In genomic region chr14:80567905-80568512, GRCh38 we compare ENCODE assay signal across 17 cellular contexts.
DNase-seq lines count a peak whose midpoint lies in the region; ATAC-seq and TF ChIP-seq lines count a peak whose summit lies in the region.
"Had no signal": no experiment of that assay in that cellular context is flagged by ENCODE, and none has a peak within 500 bp of the region (broad histone marks: within the 10 kb centered on the region; RNA-seq: fewer than 3 reads in every experiment).

No MANE protein-coding gene starts in this region.

- DNase-seq in BJ (ENCODE audit: low read depth) = peak; percentile 7
- DNase-seq in HCEC 1CT = peak; percentile 52
- peak; percentile 60 for DNase-seq in RWPE2 (ENCODE audit: low spot score)
- peak; percentile 89 for DNase-seq in kidney epithelial cell (ENCODE audit: low read depth)
- no peak for DNase-seq in SK-N-SH
- no peak for DNase-seq in epidermal melanocyte (ENCODE audit: insufficient read length, low spot score)
- no peak for DNase-seq in ovary
- no peak for DNase-seq in NCI-H2029 (lab: John Stamatoyannopoulos, UW)
- DNase-seq: activated CD8-positive, alpha-beta T cell treated with anti-CD3 and anti-CD28 coated beads for 36 hours; activated naive CD4-positive, alpha-beta T cell treated with anti-CD3 and anti-CD28 coated beads, Interleukin-2, amount 50 U/mL, for 16 hours; GF-D8; immature natural killer cell; NCI-H2029 treated with DMSO at 0.1 percent for 48 hours; OCI-M1; retina; T-helper 2 cell had no signal

- H3K9me2 ChIP-seq in SK-N-SH = no peaks in the 10 kb centered on the region

- H3K4me1 ChIP-seq in RWPE2 (ENCODE audit: insufficient read depth, poor library complexity, severe bottlenecking) (peaks cover 41% of the 10 kb centered on the region), SK-N-SH (ENCODE audit: control insufficient read depth in 1 of 2, insufficient read depth in 2 of 2, low read depth in 1 of 2, low read length in 1 of 2) (peaks cover 0 to 2% of the 10 kb centered on the region in 2 experiments; a peak in 1 of 4 replicates), ovary (ENCODE audit: insufficient read depth) (no peaks in the 10 kb centered on the region)

- H3K9ac ChIP-seq in SK-N-SH = no peak overlapping the region
- H3K9ac ChIP-seq: KMS-11 had no signal

- H3K27ac ChIP-seq in RWPE2 (ENCODE audit: poor library complexity, severe bottlenecking) (peak overlapping the region; percentile 65), SK-N-SH (ENCODE audit: low read depth in 2 of 2, low read length in 1 of 2) (no peak overlapping the region), ovary (no peak overlapping the region)
- H3K27ac ChIP-seq: KMS-11 had no signal

- no peak for TF ChIP-seq CTCF in BJ (IDR thresholded peaks at IDR 0.05; ENCODE audit: insufficient read depth, low read depth, low read length)
- TF ChIP-seq CTCF in RWPE2 (IDR thresholded peaks at IDR 0.05; ENCODE audit: poor library complexity, severe bottlenecking) = no peak
- no peak for TF ChIP-seq CTCF in kidney epithelial cell (IDR thresholded peaks at IDR 0.05; ENCODE audit: insufficient read depth, low read length, poor library complexity, severe bottlenecking)
- TF ChIP-seq CTCF in SK-N-SH (IDR thresholded peaks at IDR 0.05) = no peak
- TF ChIP-seq CTCF in ovary (IDR thresholded peaks at IDR 0.05) = no peak

- WGBS in SK-N-SH (ENCODE audit: low lambda C conversion rate) = 77% methylated on average over 6 of the region's 6 CpGs
- WGBS in ovary, 3 donors = 75 to 86% (median 85%) methylated on average over 6 of the region's 6 CpGs

- intact Hi-C loops in ovary (cut with DNase I) = no loop called here

- H3K36me3 ChIP-seq in BJ (ENCODE audit: control insufficient read depth, insufficient read depth, low read length) = no peaks in the 10 kb centered on the region
- H3K36me3 ChIP-seq in RWPE2 (ENCODE audit: low read depth) = no peaks in the 10 kb centered on the region
- no peaks in the 10 kb centered on the region for H3K36me3 ChIP-seq in kidney epithelial cell (ENCODE audit: control insufficient read depth, insufficient read depth, low read length)
- H3K36me3 ChIP-seq in SK-N-SH (replicated peaks in 1 of 2; ENCODE audit: control insufficient read depth in 1 of 2, insufficient read depth in 2 of 2, low read length in 1 of 2) = no peaks in the 10 kb centered on the region
- H3K36me3 ChIP-seq in ovary = no peaks in the 10 kb centered on the region

- POLR2A ChIA-PET in BJ (lab: Charles Lee) = no interaction called here
- POLR2A ChIA-PET in SK-N-SH (lab: Yijun Ruan, JAX) = no interaction called here

- TF ChIP-seq EP300 in SK-N-SH (IDR thresholded peaks at IDR 0.05; ENCODE audit: borderline replicate concordance in 1 of 2, low read depth in 1 of 2, low read length in 1 of 2) (no peak), ovary (IDR thresholded peaks at IDR 0.05) (no peak)

- H3K27me3 ChIP-seq in BJ (ENCODE audit: control insufficient read depth, insufficient read depth, low read length) (no peaks in the 10 kb centered on the region), RWPE2 (ENCODE audit: insufficient read depth, poor library complexity, severe bottlenecking) (no peaks in the 10 kb centered on the region), kidney epithelial cell (ENCODE audit: control insufficient read depth, insufficient read depth, low read length) (no peaks in the 10 kb centered on the region), SK-N-SH (ENCODE audit: insufficient read depth) (no peaks in the 10 kb centered on the region), ovary (no peaks in the 10 kb centered on the region)

- H3K9me3 ChIP-seq in RWPE2 (ENCODE audit: severe bottlenecking) = no peaks in the 10 kb centered on the region
- no peaks in the 10 kb centered on the region for H3K9me3 ChIP-seq in SK-N-SH
- H3K9me3 ChIP-seq in ovary = no peaks in the 10 kb centered on the region

- no peaks in the 10 kb centered on the region for H3F3A ChIP-seq in SK-N-SH (replicated peaks; ENCODE audit: insufficient read depth)

- no peaks in the 10 kb centered on the region for H4K20me1 ChIP-seq in SK-N-SH (ENCODE audit: insufficient read depth)

- H3K4me3 ChIP-seq in BJ (ENCODE audit: low read depth, low read length) (no peak overlapping the region), RWPE2 (ENCODE audit: severe bottlenecking) (no peak overlapping the region), kidney epithelial cell (ENCODE audit: low read depth, low read length) (no peak overlapping the region), SK-N-SH (ENCODE audit: low read depth in 2 of 2, low read length in 1 of 2) (no peak overlapping the region), ovary (no peak overlapping the region)

- ATAC-seq in RWPE2 (ENCODE audit: low read depth) = peak; percentile 93
- ATAC-seq: activated CD8-positive, alpha-beta T cell treated with anti-CD3 and anti-CD28 coated beads for 36 hours had no signal

- TF ChIP-seq POLR2A in ovary (IDR thresholded peaks at IDR 0.05) = no peak

- CTCF ChIA-PET in BJ (lab: Yijun Ruan, JAX) = interaction anchor here (1.1 kb wide), 1 partner anchor 19 kb away, joined by 4 read pairs; no protein-coding TSS in a partner anchor
- CTCF ChIA-PET in SK-N-SH (lab: Yijun Ruan, JAX) = no interaction called here

- no peak overlapping the region for H2AFZ ChIP-seq in SK-N-SH (ENCODE audit: low read depth)

- no peak for TF ChIP-seq RAD21 in SK-N-SH (IDR thresholded peaks at IDR 0.05; ENCODE audit: low read length)

- H3K4me2 ChIP-seq in SK-N-SH = no peak overlapping the region
- H3K4me2 ChIP-seq: KMS-11 had no signal

- H3K79me2 ChIP-seq in SK-N-SH (ENCODE audit: insufficient read depth) = no peaks in the 10 kb centered on the region

TF ChIP-seq in SK-N-SH, 30 proteins besides CTCF, POLR2A, EP300 and RAD21:
- TF ChIP-seq GABPA (IDR thresholded peaks at IDR 0.05; ENCODE audit: low read depth) (no peak), IRF3 (IDR thresholded peaks at IDR 0.05; ENCODE audit: low read depth, low read length) (no peak), ZBTB33 (IDR thresholded peaks at IDR 0.05; ENCODE audit: borderline replicate concordance, low read depth) (no peak), TAF1 (IDR thresholded peaks at IDR 0.05; ENCODE audit: borderline replicate concordance, low read depth, low read length) (no peak), FOXM1 (IDR thresholded peaks at IDR 0.05; ENCODE audit: low read depth) (no peak), SMC3 (IDR thresholded peaks at IDR 0.05; ENCODE audit: low read depth, low read length) (no peak), MXI1 (IDR thresholded peaks at IDR 0.05; ENCODE audit: low read depth, low read length) (no peak), JUND (IDR thresholded peaks at IDR 0.05) (no peak), MAX (IDR thresholded peaks at IDR 0.05; ENCODE audit: low read depth) (no peak), RXRA (IDR thresholded peaks at IDR 0.05; ENCODE audit: borderline replicate concordance, low read depth) (no peak), NRF1 (IDR thresholded peaks at IDR 0.05; ENCODE audit: low read depth, low read length) (no peak)
TF ChIP-seq in SK-N-SH: peak in this region for 0.

Comparison
In these comparisons a context has a peak if more than half of its experiments do, and no peak if none do; other contexts are left out.
1. DNase-seq: peak in BJ (single experiment), HCEC 1CT (single experiment), RWPE2 (single experiment) and kidney epithelial cell (single experiment); none in SK-N-SH (single experiment), epidermal melanocyte (single experiment), ovary (0 of 5) and NCI-H2029 (single experiment).